Comparison of ENCODE assay signal across 20 cellular contexts in genomic region chrX:153771261-153771681, GRCh38. TPM values are rescaled to one million over a fixed set of nuclear protein-coding genes. Genes with fewer than 3 reads are reported as not detected.
DNase-seq lines count a peak whose midpoint lies in the region; ATAC-seq and TF ChIP-seq lines count a peak whose summit lies in the region.
"Had no signal": no experiment of that assay in that cellular context is flagged by ENCODE, and none has a peak within 500 bp of the region (broad histone marks: within the 10 kb centered on the region; RNA-seq: fewer than 3 reads in every experiment).

No MANE protein-coding gene starts in this region.

- H3K27ac Mint-ChIP-seq in osteocyte (ENCODE audit: unreplicated experiment), result no peak overlapping the region
- H3K27ac Mint-ChIP-seq: CD8-positive, alpha-beta T cell had no signal

- no peaks in the 10 kb centered on the region for H3K9me3 Mint-ChIP-seq in osteocyte (ENCODE audit: unreplicated experiment)
- H3K9me3 Mint-ChIP-seq: CD8-positive, alpha-beta T cell had no signal

- H3K27ac ChIP-seq in left ventricle myocardium inferior (replicated peaks) (no peak overlapping the region), temporal lobe (ENCODE audit: low read depth, low read length) (peak overlapping the region; percentile 27)
- H3K27ac ChIP-seq: BLaER1 treated with 17β-estradiol and CSF1 and Interleukin-3, amounts not matched to agents 10 nM and 100 nM had no signal

- TF ChIP-seq CTCF in left ventricle myocardium inferior (IDR thresholded peaks at IDR 0.05; ENCODE audit: borderline replicate concordance) (no peak), GM20000 (IDR thresholded peaks at IDR 0.05; ENCODE audit: extremely low read depth, missing control alignments) (no peak), osteocyte (IDR thresholded peaks at IDR 0.05) (no peak)

- H3K9me3 ChIP-seq in left ventricle myocardium inferior (replicated peaks), result no peaks in the 10 kb centered on the region
- H3K9me3 ChIP-seq: HAP-1 had no signal

- CTCF ChIA-PET in HEK293T (lab: Yijun Ruan, JAX), result no interaction called here

- no peak overlapping the region for H3K4me3 ChIP-seq in left ventricle myocardium inferior
- H3K4me3 ChIP-seq: BLaER1 treated with 17β-estradiol and CSF1 and Interleukin-3, amounts not matched to agents 10 nM and 100 nM; HAP-1; K562 had no signal

- no peaks in the 10 kb centered on the region for H3K4me1 ChIP-seq in left ventricle myocardium inferior
- H3K4me1 ChIP-seq: HAP-1 had no signal

- peaks cover 5% of the 10 kb centered on the region for H3K4me1 Mint-ChIP-seq in osteocyte (ENCODE audit: unreplicated experiment)

- H3K36me3 ChIP-seq in left ventricle myocardium inferior, result no peaks in the 10 kb centered on the region
- H3K36me3 ChIP-seq: BLaER1 treated with 17β-estradiol and CSF1 and Interleukin-3, amounts not matched to agents 10 nM and 100 nM; HAP-1 had no signal

- no peak overlapping the region for H3K4me3 Mint-ChIP-seq in osteocyte (ENCODE audit: unreplicated experiment)
- H3K4me3 Mint-ChIP-seq: CD8-positive, alpha-beta T cell had no signal

- ATAC-seq in Right ventricle myocardium superior (ENCODE audit: poor library complexity), result no peak
- ATAC-seq: CD8-positive, alpha-beta T cell; K562; Panc1 had no signal

- intact Hi-C loops in Right ventricle myocardium superior (cut with DNase I), result no loop called here
- intact Hi-C loops in left ventricle myocardium inferior (cut with micrococcal nuclease), result no loop called here

- no peaks in the 10 kb centered on the region for H3K27me3 ChIP-seq in left ventricle myocardium inferior (ENCODE audit: low read depth)

- no peaks in the 10 kb centered on the region for H3K36me3 Mint-ChIP-seq in osteocyte (ENCODE audit: unreplicated experiment)
- H3K36me3 Mint-ChIP-seq: CD8-positive, alpha-beta T cell had no signal

- DNase-seq in Right ventricle myocardium superior, result peak; percentile 17
- no peak for DNase-seq in left ventricle myocardium inferior
- DNase-seq in GM20000 (ENCODE audit: low spot score), result peak; percentile 11
- DNase-seq in iPS-NIHi11 (ENCODE audit: low spot score), result peak; percentile 9
- DNase-seq in osteocyte (ENCODE audit: extremely low spot score, unreplicated experiment), result no peak
- DNase-seq in mucosa of gallbladder (ENCODE audit: low spot score), result no peak
- no peak for DNase-seq in HEK293T (ENCODE audit: extremely low spot score)
- DNase-seq: Calu3, DMS53, EL, NCI-H1092 treated with DMSO at 0.1 percent for 48 hours, NCI-H2081, NCI-H446 treated with DMSO at 0.1 percent for 48 hours, NCI-H69 had no signal

- POLR2A ChIA-PET in HEK293T (lab: Yijun Ruan, JAX), result no interaction called here

- no peaks in the 10 kb centered on the region for H3K27me3 Mint-ChIP-seq in osteocyte (ENCODE audit: unreplicated experiment)

TF ChIP-seq in HEK293T, 16 proteins besides CTCF, POLR2A, EP300 and RAD21:
- TF ChIP-seq SP1 (IDR thresholded peaks at IDR 0.05), result no peak
- TF ChIP-seq PKNOX1 (IDR thresholded peaks at IDR 0.05), result no peak
- no peak for TF ChIP-seq CTBP1 (IDR thresholded peaks at IDR 0.05; ENCODE audit: borderline replicate concordance)
- TF ChIP-seq NFRKB (IDR thresholded peaks at IDR 0.05), result no peak
- TF ChIP-seq ARNT (IDR thresholded peaks at IDR 0.05), result no peak
- TF ChIP-seq FOXA1 (IDR thresholded peaks at IDR 0.05), result no peak
- TF ChIP-seq L3MBTL2 (conservative IDR thresholded peaks at IDR 0.05), result no peak
- TF ChIP-seq BHLHE40 (IDR thresholded peaks at IDR 0.05; ENCODE audit: borderline replicate concordance), result no peak
- no peak for TF ChIP-seq LEF1 (IDR thresholded peaks at IDR 0.05; ENCODE audit: borderline replicate concordance)
- TF ChIP-seq TARDBP (IDR thresholded peaks at IDR 0.05), result no peak
- TF ChIP-seq ZNF384 (IDR thresholded peaks at IDR 0.05), result no peak
- TF ChIP-seq HDGF (IDR thresholded peaks at IDR 0.05; ENCODE audit: borderline replicate concordance), result no peak
- TF ChIP-seq ELF4 (IDR thresholded peaks at IDR 0.05), result no peak
- no peak for TF ChIP-seq FOXK2 (IDR thresholded peaks at IDR 0.05)
- no peak for TF ChIP-seq SUZ12 (IDR thresholded peaks at IDR 0.05)
- no peak for TF ChIP-seq FOXM1 (IDR thresholded peaks at IDR 0.05; ENCODE audit: borderline replicate concordance)

RNA-seq across cellular contexts. Expression of gene PLXNB3, which starts 7.2 kb away (rescaled TPM):
- total RNA-seq in Right ventricle myocardium superior (1.5 TPM), left ventricle myocardium inferior (2.9 TPM), temporal lobe (2.2 TPM), osteocyte (8.7 and 9.1 TPM in 2 replicates), mucosa of gallbladder (65.3 TPM)

RNA-seq across cellular contexts. Expression of gene SRPK3, which starts 9.6 kb away (rescaled TPM):
- 38.0 TPM for total RNA-seq in Right ventricle myocardium superior
- total RNA-seq in left ventricle myocardium inferior, result 52.8 TPM
- total RNA-seq in temporal lobe, result 0.25 TPM
- total RNA-seq in osteocyte, result not detected in 2 replicates
- total RNA-seq in mucosa of gallbladder, result 5.8 TPM
- total RNA-seq: CD8-positive, alpha-beta T cell had no signal

RNA-seq across cellular contexts. Expression of gene IDH3G, which starts 22.9 kb away (rescaled TPM):
- total RNA-seq in Right ventricle myocardium superior (76.9 TPM), left ventricle myocardium inferior (72.5 TPM), temporal lobe (52.1 TPM), osteocyte (63.5 and 64.8 TPM in 2 replicates), mucosa of gallbladder (51.5 TPM)

RNA-seq across cellular contexts. Expression of gene SSR4, which starts 23.2 kb away (rescaled TPM):
- 129 TPM for total RNA-seq in Right ventricle myocardium superior
- total RNA-seq in left ventricle myocardium inferior, result 123 TPM
- total RNA-seq in temporal lobe, result 50.2 TPM
- total RNA-seq in osteocyte, result 287 and 297 TPM in 2 replicates
- total RNA-seq in mucosa of gallbladder, result 401 TPM

RNA-seq across cellular contexts. Expression of gene ABCD1, which starts 46.6 kb away (rescaled TPM):
- total RNA-seq in Right ventricle myocardium superior (14.7 TPM), left ventricle myocardium inferior (16.0 TPM), temporal lobe (3.4 TPM), osteocyte (19.7 and 22.3 TPM in 2 replicates), mucosa of gallbladder (18.6 TPM)

Comparison
In these comparisons a context has a peak if more than half of its experiments do, and no peak if none do; other contexts are left out.
1. DNase-seq: peak in Right ventricle myocardium superior (single experiment), GM20000 (single experiment) and iPS-NIHi11 (single experiment); none in left ventricle myocardium inferior (single experiment), osteocyte (single experiment), mucosa of gallbladder (single experiment) and HEK293T (single experiment).